In genomic region chr12:55838361-55838760, GRCh38 we compare ENCODE assay signal across 34 cellular contexts. TPM values are rescaled to one million over a fixed set of nuclear protein-coding genes. Genes with fewer than 3 reads are reported as not detected.
"Had no signal": no experiment of that assay in that cellular context is flagged by ENCODE, and none has a peak within 500 bp of the region (broad histone marks: within the 10 kb centered on the region; RNA-seq: fewer than 3 reads in every experiment).

No MANE protein-coding gene starts in this region.

- H3K4me3 ChIP-seq: ascending aorta, body of pancreas, breast epithelium had no signal

- H3K27ac ChIP-seq: ascending aorta, body of pancreas, brain microvascular endothelial cell, breast epithelium, VCaP had no signal

- H3K4me3 Mint-ChIP-seq: activated B cell treated with CpG ODN at 0.5 μM for 24 hours; activated CD4-positive, alpha-beta memory T cell treated with anti-CD3 and anti-CD28 coated beads, Interleukin-2, amount 10 ng/mL, durations not matched to agents 7 days and 5 days; activated CD4-positive, alpha-beta T cell treated with anti-CD3 and anti-CD28 coated beads, Interleukin-2, amount 10 ng/mL, durations not matched to agents 7 days and 5 days; activated CD8-positive, alpha-beta memory T cell treated with anti-CD3 and anti-CD28 coated beads, Interleukin-2, amount 10 ng/mL, durations not matched to agents 7 days and 5 days; activated CD8-positive, alpha-beta T cell treated with anti-CD3 and anti-CD28 coated beads, Interleukin-2, amount 10 ng/mL, durations not matched to agents 7 days and 5 days; activated naive CD4-positive, alpha-beta T cell treated with anti-CD3 and anti-CD28 coated beads, Interleukin-2, amount 10 ng/mL, durations not matched to agents 7 days and 5 days; activated naive CD4-positive, alpha-beta T cell treated with anti-CD3 and anti-CD28 coated beads, Interleukin-2, amount 50 U/mL, for 24 hours; activated naive CD8-positive, alpha-beta T cell treated with anti-CD3 and anti-CD28 coated beads for 36 hours; activated T-cell treated with anti-CD3 and anti-CD28 coated beads, Interleukin-2, amount 50 U/mL, for 24 hours; central memory CD8-positive, alpha-beta T cell; T-helper 1 cell treated with Interleukin-12 subunit alpha and Interleukin-12 subunit beta and Interleukin-4 antibody, amounts not matched to agents 30 μg/mL and 1 μg/mL, for 36 hours; T-helper 2 cell treated with Interferon-gamma antibody and Interleukin-4, amounts not matched to agents 5 μg/mL and 100 μg/mL, for 36 hours had no signal

- H3K27me3 Mint-ChIP-seq: activated CD4-positive, alpha-beta T cell treated with anti-CD3 and anti-CD28 coated beads, Interleukin-2, amount 10 ng/mL, durations not matched to agents 7 days and 5 days; activated CD8-positive, alpha-beta memory T cell treated with anti-CD3 and anti-CD28 coated beads, Interleukin-2, amount 10 ng/mL, durations not matched to agents 7 days and 5 days; activated naive CD4-positive, alpha-beta T cell treated with anti-CD3 and anti-CD28 coated beads, Interleukin-2, amount 50 U/mL, for 24 hours; activated naive CD8-positive, alpha-beta T cell treated with anti-CD3 and anti-CD28 coated beads for 36 hours; activated T-cell treated with anti-CD3 and anti-CD28 coated beads, Interleukin-2, amount 50 U/mL, for 24 hours had no signal

- H3K9me3 Mint-ChIP-seq: activated B cell treated with CpG ODN at 0.5 μM for 24 hours; activated CD4-positive, alpha-beta memory T cell treated with anti-CD3 and anti-CD28 coated beads, Interleukin-2, amount 10 ng/mL, durations not matched to agents 7 days and 5 days; activated CD4-positive, alpha-beta T cell treated with anti-CD3 and anti-CD28 coated beads, Interleukin-2, amount 10 ng/mL, durations not matched to agents 7 days and 5 days; activated naive CD4-positive, alpha-beta T cell treated with anti-CD3 and anti-CD28 coated beads, Interleukin-2, amount 10 ng/mL, durations not matched to agents 7 days and 5 days; activated naive CD4-positive, alpha-beta T cell treated with anti-CD3 and anti-CD28 coated beads, Interleukin-2, amount 50 U/mL, for 24 hours; activated naive CD8-positive, alpha-beta T cell treated with anti-CD3 and anti-CD28 coated beads for 36 hours; activated T-cell treated with anti-CD3 and anti-CD28 coated beads, Interleukin-2, amount 50 U/mL, for 24 hours; activated T-helper 2 cell treated with anti-CD3 and anti-CD28 coated beads, Interferon-gamma antibody, Interleukin-2, Interleukin-4, amounts not matched to agents 10 μg/mL and 5 μg/mL and 100 μg/mL, durations not matched to agents 14 hours and 24 hours and 36 hours; central memory CD8-positive, alpha-beta T cell; T-helper 1 cell treated with Interleukin-12 subunit alpha and Interleukin-12 subunit beta and Interleukin-4 antibody, amounts not matched to agents 30 μg/mL and 1 μg/mL, for 36 hours; T-helper 2 cell treated with Interferon-gamma antibody and Interleukin-4, amounts not matched to agents 5 μg/mL and 100 μg/mL, for 36 hours had no signal

- H3K4me1 Mint-ChIP-seq: activated B cell treated with CpG ODN at 0.5 μM for 24 hours; activated CD4-positive, alpha-beta memory T cell treated with anti-CD3 and anti-CD28 coated beads, Interleukin-2, amount 10 ng/mL, durations not matched to agents 7 days and 5 days; activated CD4-positive, alpha-beta T cell treated with anti-CD3 and anti-CD28 coated beads, Interleukin-2, amount 10 ng/mL, durations not matched to agents 7 days and 5 days; central memory CD8-positive, alpha-beta T cell had no signal

- DNase-seq: activated B cell treated with CpG ODN at 0.5 μM for 24 hours; activated CD4-positive, alpha-beta memory T cell treated with anti-CD3 and anti-CD28 coated beads, Interleukin-2, amount 10 ng/mL, durations not matched to agents 7 days and 5 days; activated CD4-positive, alpha-beta T cell treated with anti-CD3 and anti-CD28 coated beads for 48 hours; activated CD4-positive, alpha-beta T cell treated with anti-CD3 and anti-CD28 coated beads, Interleukin-2, amount 10 ng/mL, durations not matched to agents 7 days and 5 days; activated CD4-positive, alpha-beta T cell treated with anti-CD3 and anti-CD28 coated beads, Interleukin-2, amount 50 U/mL, for 48 hours; activated CD4-positive, CD25-positive, alpha-beta regulatory T cell treated with anti-CD3 and anti-CD28 coated beads, Interleukin-2, amount 50 U/mL, for 72 hours; activated CD8-positive, alpha-beta memory T cell treated with anti-CD3 and anti-CD28 coated beads for 24 hours; activated CD8-positive, alpha-beta memory T cell treated with anti-CD3 and anti-CD28 coated beads, Interleukin-2, amount 10 ng/mL, durations not matched to agents 7 days and 5 days; activated CD8-positive, alpha-beta memory T cell treated with anti-CD3 and anti-CD28 coated beads, Interleukin-2, amount 50 U/mL, for 48 hours; activated CD8-positive, alpha-beta T cell treated with anti-CD3 and anti-CD28 coated beads, Interleukin-2, amount 10 ng/mL, durations not matched to agents 7 days and 5 days; activated gamma-delta T cell; activated naive CD4-positive, alpha-beta T cell treated with anti-CD3 and anti-CD28 coated beads, Interleukin-2, amount 10 ng/mL, durations not matched to agents 7 days and 5 days; activated naive CD4-positive, alpha-beta T cell treated with Interleukin-2 at 50 U/mL for 16 hours; activated naive CD8-positive, alpha-beta T cell treated with anti-CD3 and anti-CD28 coated beads for 36 hours; activated T-cell treated with anti-CD3 and anti-CD28 coated beads, Interleukin-2, amount 50 U/mL, for 24 hours; activated T-cell treated with anti-CD3 and anti-CD28 coated beads, Interleukin-2, amount 50 U/mL, for 48 hours; amygdala; anterior cingulate cortex; body of pancreas; brain microvascular endothelial cell; caudate nucleus; cerebellar nuclear complex; SW 1271; T-helper 1 cell; T-helper 2 cell; T-helper 9 cell had no signal

- H3K4me1 ChIP-seq: body of pancreas, breast epithelium had no signal

- H3K27ac Mint-ChIP-seq: activated B cell treated with CpG ODN at 0.5 μM for 24 hours; activated CD4-positive, alpha-beta memory T cell treated with anti-CD3 and anti-CD28 coated beads, Interleukin-2, amount 10 ng/mL, durations not matched to agents 7 days and 5 days; activated CD4-positive, alpha-beta T cell treated with anti-CD3 and anti-CD28 coated beads, Interleukin-2, amount 10 ng/mL, durations not matched to agents 7 days and 5 days; activated CD8-positive, alpha-beta memory T cell treated with anti-CD3 and anti-CD28 coated beads, Interleukin-2, amount 10 ng/mL, durations not matched to agents 7 days and 5 days; activated CD8-positive, alpha-beta T cell treated with anti-CD3 and anti-CD28 coated beads, Interleukin-2, amount 10 ng/mL, durations not matched to agents 7 days and 5 days; activated naive CD4-positive, alpha-beta T cell treated with anti-CD3 and anti-CD28 coated beads, Interleukin-2, amount 10 ng/mL, durations not matched to agents 7 days and 5 days; activated naive CD4-positive, alpha-beta T cell treated with anti-CD3 and anti-CD28 coated beads, Interleukin-2, amount 50 U/mL, for 24 hours; activated naive CD8-positive, alpha-beta T cell treated with anti-CD3 and anti-CD28 coated beads for 36 hours; activated T-cell treated with anti-CD3 and anti-CD28 coated beads, Interleukin-2, amount 50 U/mL, for 24 hours; activated T-helper 2 cell treated with anti-CD3 and anti-CD28 coated beads, Interferon-gamma antibody, Interleukin-2, Interleukin-4, amounts not matched to agents 10 μg/mL and 5 μg/mL and 100 μg/mL, durations not matched to agents 14 hours and 24 hours and 36 hours; T-helper 1 cell treated with Interleukin-12 subunit alpha and Interleukin-12 subunit beta and Interleukin-4 antibody, amounts not matched to agents 30 μg/mL and 1 μg/mL, for 36 hours; T-helper 2 cell treated with Interferon-gamma antibody and Interleukin-4, amounts not matched to agents 5 μg/mL and 100 μg/mL, for 36 hours had no signal

- H3K9me3 ChIP-seq: ascending aorta, body of pancreas, breast epithelium had no signal

- H3K36me3 ChIP-seq: brain microvascular endothelial cell, breast epithelium had no signal

- ATAC-seq: activated CD8-positive, alpha-beta memory T cell treated with anti-CD3 and anti-CD28 coated beads, Interleukin-2, amount 10 ng/mL, durations not matched to agents 7 days and 5 days; activated CD8-positive, alpha-beta T cell treated with anti-CD3 and anti-CD28 coated beads, Interleukin-2, amount 10 ng/mL, durations not matched to agents 7 days and 5 days; body of pancreas had no signal

- H3K27me3 ChIP-seq: ascending aorta, body of pancreas, brain microvascular endothelial cell, breast epithelium had no signal

- H3K36me3 Mint-ChIP-seq: activated CD8-positive, alpha-beta memory T cell treated with anti-CD3 and anti-CD28 coated beads, Interleukin-2, amount 10 ng/mL, durations not matched to agents 7 days and 5 days; activated naive CD4-positive, alpha-beta T cell treated with anti-CD3 and anti-CD28 coated beads, Interleukin-2, amount 10 ng/mL, durations not matched to agents 7 days and 5 days; activated naive CD4-positive, alpha-beta T cell treated with anti-CD3 and anti-CD28 coated beads, Interleukin-2, amount 50 U/mL, for 24 hours had no signal

RNA-seq across cellular contexts. Expression of gene MMP19, which starts 4.4 kb away (rescaled TPM):
- total RNA-seq: activated CD4-positive, alpha-beta memory T cell treated with anti-CD3 and anti-CD28 coated beads, Interleukin-2, amount 10 ng/mL, durations not matched to agents 7 days and 5 days; activated CD4-positive, alpha-beta T cell treated with anti-CD3 and anti-CD28 coated beads, Interleukin-2, amount 10 ng/mL, durations not matched to agents 7 days and 5 days; activated CD8-positive, alpha-beta memory T cell treated with anti-CD3 and anti-CD28 coated beads, Interleukin-2, amount 10 ng/mL, durations not matched to agents 7 days and 5 days; activated CD8-positive, alpha-beta T cell treated with anti-CD3 and anti-CD28 coated beads, Interleukin-2, amount 10 ng/mL, durations not matched to agents 7 days and 5 days; activated naive CD8-positive, alpha-beta T cell treated with anti-CD3 and anti-CD28 coated beads for 36 hours; activated T-helper 2 cell treated with anti-CD3 and anti-CD28 coated beads, Interferon-gamma antibody, Interleukin-2, Interleukin-4, amounts not matched to agents 10 μg/mL and 5 μg/mL and 100 μg/mL, durations not matched to agents 14 hours and 24 hours and 36 hours had no signal
